In genomic region chr14:104680806-104681688, GRCh38 we compare ENCODE assay signal across 9 cellular contexts. TPM values are rescaled to one million over a fixed set of nuclear protein-coding genes. Genes with fewer than 3 reads are reported as not detected.
DNase-seq lines count a peak whose midpoint lies in the region; ATAC-seq and TF ChIP-seq lines count a peak whose summit lies in the region.
"Had no signal": no experiment of that assay in that cellular context is flagged by ENCODE, and none has a peak within 500 bp of the region (broad histone marks: within the 10 kb centered on the region; RNA-seq: fewer than 3 reads in every experiment).

No MANE protein-coding gene starts in this region.

- H3K27me3 ChIP-seq in OCI-LY3 (ENCODE audit: low read depth, low read length): peaks cover 14% of the 10 kb centered on the region; the same call in 1 of the 2 replicates
- H3K27me3 ChIP-seq in endodermal cell (ENCODE audit: control insufficient read depth, insufficient read depth, low read length, poor library complexity, severe bottlenecking): no peaks in the 10 kb centered on the region

- H3K4me3 Mint-ChIP-seq in endodermal cell (peak overlapping the region; percentile 48), memory B cell (peak overlapping the region; percentile 71)

- DNase-seq in endodermal cell (no peak), memory B cell (ENCODE audit: low spot score in 2 of 2) (peak in 1 of 2 donors; percentile 47), NCI-H2227 treated with DMSO at 0.1 percent for 48 hours (lab: John Stamatoyannopoulos, UW) (no peak)

- TF ChIP-seq CTCF in C4-2B (conservative IDR thresholded peaks at IDR 0.05): no peak
- peak; percentile 60 for TF ChIP-seq CTCF in OCI-LY3 (IDR thresholded peaks at IDR 0.05; ENCODE audit: low read depth, low read length)
- TF ChIP-seq CTCF in endodermal cell (conservative IDR thresholded peaks at IDR 0.05): peak; percentile 63

- H3K27me3 Mint-ChIP-seq in endodermal cell (ENCODE audit: insufficient read depth) (no peaks in the 10 kb centered on the region), memory B cell (no peaks in the 10 kb centered on the region)

- H3K4me1 Mint-ChIP-seq in endodermal cell (peaks cover 55% of the 10 kb centered on the region), memory B cell (peaks cover 40% of the 10 kb centered on the region)

- H3K36me3 ChIP-seq in OCI-LY3 (replicated peaks; ENCODE audit: low read depth, low read length): no peaks in the 10 kb centered on the region
- H3K36me3 ChIP-seq in endodermal cell (ENCODE audit: control insufficient read depth, insufficient read depth, low read length): no peaks in the 10 kb centered on the region
- H3K36me3 ChIP-seq in urinary bladder (ENCODE audit: insufficient read depth): no peaks in the 10 kb centered on the region

- peak overlapping the region; percentile 56; the same call in 1 of the 2 replicates for H3K9ac ChIP-seq in OCI-LY3 (ENCODE audit: low read length)
- H3K9ac ChIP-seq in endodermal cell (ENCODE audit: extremely low read depth, low read length, poor library complexity, severe bottlenecking): peak overlapping the region; percentile 30
- H3K9ac ChIP-seq: KMS-11 had no signal

- H3K4me2 ChIP-seq in OCI-LY3 (ENCODE audit: low read length): peak overlapping the region; percentile 68
- H3K4me2 ChIP-seq: KMS-11 had no signal

- ATAC-seq in GM21737 (IDR thresholded peaks at IDR 0.05; ENCODE audit: unreplicated experiment) (peak; percentile 35), memory B cell (ENCODE audit: low read depth) (peak; percentile 73), HG03139 (IDR thresholded peaks at IDR 0.05; ENCODE audit: unreplicated experiment) (no peak)

- H3K9me3 Mint-ChIP-seq in endodermal cell: peaks cover 7% of the 10 kb centered on the region
- H3K9me3 Mint-ChIP-seq in memory B cell: no peaks in the 10 kb centered on the region

- H3K79me2 ChIP-seq in OCI-LY3 (ENCODE audit: low read length): no peaks in the 10 kb centered on the region

- no peaks in the 10 kb centered on the region for H3K9me3 ChIP-seq in OCI-LY3 (ENCODE audit: insufficient read depth, low read length)
- no peaks in the 10 kb centered on the region for H3K9me3 ChIP-seq in endodermal cell (ENCODE audit: control insufficient read depth, low read length)

- WGBS in endodermal cell (ENCODE audit: insufficient coverage in 1 of 2, insufficient read length in 1 of 2), 2 experiments: 53 to 56% methylated on average over 19 to 26 of the region's 26 CpGs
- WGBS in urinary bladder: 54% methylated on average over 26 of the region's 26 CpGs

- H3K4me1 ChIP-seq in OCI-LY3 (ENCODE audit: low read length) (peaks cover 55% of the 10 kb centered on the region), endodermal cell (ENCODE audit: control insufficient read depth, insufficient read depth, low read length) (peaks cover 27% of the 10 kb centered on the region), urinary bladder (ENCODE audit: insufficient read depth) (peaks cover 2% of the 10 kb centered on the region)

- H4K20me1 ChIP-seq in OCI-LY3 (ENCODE audit: insufficient read depth, low read length): no peaks in the 10 kb centered on the region

- H3K36me3 Mint-ChIP-seq in endodermal cell (ENCODE audit: low read depth) (no peaks in the 10 kb centered on the region), memory B cell (no peaks in the 10 kb centered on the region)

- H3K27ac ChIP-seq in C4-2B (peak overlapping the region; percentile 11; the same call in 1 of the 2 replicates), OCI-LY3 (ENCODE audit: low read length) (peak overlapping the region; percentile 48; the same call in 1 of the 2 replicates), endodermal cell (ENCODE audit: low read depth, low read length) (no peak overlapping the region), urinary bladder (ENCODE audit: low read depth) (peak overlapping the region; percentile 88)
- H3K27ac ChIP-seq: KMS-11 had no signal

- H3K27ac Mint-ChIP-seq in endodermal cell (peak overlapping the region; percentile 97), memory B cell (peak overlapping the region; percentile 82)

- peak overlapping the region; percentile 1; the same call in 1 of the 2 replicates for H2AFZ ChIP-seq in OCI-LY3 (ENCODE audit: low read depth, low read length)

- H3K4me3 ChIP-seq in OCI-LY3 (ENCODE audit: low read length) (peak overlapping the region; percentile 44; the same call in 1 of the 2 replicates), endodermal cell (ENCODE audit: low read length) (peak overlapping the region; percentile 71), urinary bladder (ENCODE audit: low read depth, low read length) (no peak overlapping the region)

RNA-seq across cellular contexts. Expression of gene INF2, which starts 8.4 kb away (rescaled TPM):
- total RNA-seq in endodermal cell: 100 to 1,000 TPM in 1 of 2 donors, 10 to 100 TPM in 1; 99.7 to 114 TPM
- 35.2 TPM for polyA plus RNA-seq in endodermal cell (2013, experiment 1 of 2)
- polyA plus RNA-seq in endodermal cell (2013, experiment 2 of 2): 35.8 TPM
- 20.6 TPM for total RNA-seq in urinary bladder
- polyA plus RNA-seq in urinary bladder: 54.2 TPM

RNA-seq across cellular contexts. Expression of gene ADSS1, which starts 43.0 kb away (rescaled TPM):
- total RNA-seq in endodermal cell (10 to 100 TPM; 15.8 to 31.0 TPM), urinary bladder (5.4 TPM)
- polyA plus RNA-seq in endodermal cell (2013, experiment 1 of 2): 16.1 TPM
- 14.1 TPM for polyA plus RNA-seq in endodermal cell (2013, experiment 2 of 2)
- 8.4 TPM for polyA plus RNA-seq in urinary bladder
